In the genomic region with DNA sequence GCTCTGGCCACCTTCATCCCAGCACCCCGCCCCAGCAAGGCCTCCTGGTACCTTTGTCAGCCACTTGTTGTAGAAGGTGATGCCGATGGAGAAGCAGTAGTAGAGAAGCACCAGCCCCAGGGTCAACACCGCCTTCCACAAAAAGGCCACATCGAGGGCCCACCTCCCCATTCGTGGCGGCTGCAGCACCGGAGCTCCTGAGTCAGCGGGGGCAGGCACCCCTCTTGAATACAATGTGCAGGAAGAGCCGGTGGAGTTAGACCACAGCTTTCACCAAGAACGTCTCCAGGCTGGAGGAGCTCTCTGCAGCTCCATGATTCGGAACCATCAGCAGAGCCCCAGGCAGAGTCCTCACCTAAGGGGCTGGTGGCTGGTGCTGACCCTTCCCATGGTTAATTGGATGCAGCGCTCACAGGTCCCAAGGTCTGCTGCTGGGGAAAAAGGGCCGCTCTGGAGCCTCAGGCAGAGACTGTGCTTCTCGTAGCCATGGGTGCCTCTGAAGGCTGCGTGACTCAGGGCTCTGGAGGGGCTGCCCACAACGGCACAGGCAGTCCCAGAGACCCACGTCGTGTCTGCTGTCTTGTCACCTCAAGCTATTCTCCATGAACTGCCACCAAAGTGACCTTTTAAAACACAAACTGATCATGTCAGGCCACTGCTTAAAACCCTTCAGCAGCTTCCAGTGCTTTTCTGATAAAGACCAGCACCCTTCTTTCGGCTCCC, we compare ENCODE assay signal across 19 cellular contexts. TPM values are rescaled to one million over a fixed set of nuclear protein-coding genes. Genes with fewer than 3 reads are reported as not detected.
A peak's percentile ranks its signal among the peaks of the same experiment; 100 is the strongest.
DNase-seq lines count a peak whose midpoint lies in the region; ATAC-seq lines count a peak whose summit lies in the region.
"Had no signal": no experiment of that assay in that cellular context is flagged by ENCODE, and none has a peak within 500 bp of the region (broad histone marks: within the 10 kb centered on the region; RNA-seq: fewer than 3 reads in every experiment).

No MANE protein-coding gene starts in this region.

- H3K56ac ChIP-seq in mesendoderm (ENCODE audit: low read length), result no peak overlapping the region

- H3K23ac ChIP-seq in mesendoderm (ENCODE audit: low read length), result no peak overlapping the region

- H3K4me3 ChIP-seq in mesendoderm (ENCODE audit: low read length), result no peak overlapping the region
- H3K4me3 ChIP-seq: SJCRH30, suprapubic skin had no signal

- no peak overlapping the region for H2BK15ac ChIP-seq in mesendoderm (replicated peaks; ENCODE audit: low read depth)

- no peaks in the 10 kb centered on the region for H3K27me3 Mint-ChIP-seq in T-cell
- H3K27me3 Mint-ChIP-seq in stimulated activated naive B cell treated with anti-CD40 and anti-IgM and Interleukin-4, amounts not matched to agents 10 μg/mL and 1 μg/mL and 100 μg/mL, for 72 hours, result no peaks in the 10 kb centered on the region
- H3K27me3 Mint-ChIP-seq: central memory CD8-positive, alpha-beta T cell had no signal

- no peak overlapping the region for H2BK5ac ChIP-seq in mesendoderm (ENCODE audit: low read length)

- DNase-seq in Right ventricle myocardium superior (no peak), Right ventricle myocardium inferior (ENCODE audit: missing footprints) (no peak), T-cell (no peak), left ventricle myocardium superior (no peak), mesendoderm (no peak), hippocampal formation (lab: John Stamatoyannopoulos, UW) (no peak), NCI-H1417 (lab: John Stamatoyannopoulos, UW) (no peak)
- no peak for DNase-seq in stimulated activated naive B cell treated with anti-CD40 and anti-IgM and Interleukin-4, amounts not matched to agents 10 μg/mL and 1 μg/mL and 100 μg/mL, for 72 hours
- DNase-seq: activated CD8-positive, alpha-beta memory T cell treated with anti-CD3 and anti-CD28 coated beads, Interleukin-2, amount 50 U/mL, for 48 hours; Calu3; GOT3; NCI-H1105 treated with DMSO at 0.1 percent for 48 hours; NCI-H345; SJCRH30 had no signal

- no peak overlapping the region for H3K4ac ChIP-seq in mesendoderm (ENCODE audit: low read depth, low read length)

- POLR2A ChIA-PET in T-cell (lab: Charles Lee), result no interaction called here

- peak overlapping the region; percentile 62 to 85 for H3K27ac Mint-ChIP-seq in T-cell
- H3K27ac Mint-ChIP-seq in stimulated activated naive B cell treated with anti-CD40 and anti-IgM and Interleukin-4, amounts not matched to agents 10 μg/mL and 1 μg/mL and 100 μg/mL, for 72 hours, result peak overlapping the region; percentile 81

- H2AK5ac ChIP-seq in mesendoderm (ENCODE audit: low read length), result no peak overlapping the region

- peaks cover 74 to 85% (median 82%) of the 10 kb centered on the region in 3 donors for H3K4me1 Mint-ChIP-seq in T-cell
- H3K4me1 Mint-ChIP-seq in stimulated activated naive B cell treated with anti-CD40 and anti-IgM and Interleukin-4, amounts not matched to agents 10 μg/mL and 1 μg/mL and 100 μg/mL, for 72 hours, result peaks cover 60 to 77% of the 10 kb centered on the region in 2 donors

- H3K4me2 ChIP-seq in mesendoderm (ENCODE audit: low read length), result no peak overlapping the region

- no peaks in the 10 kb centered on the region for H3K36me3 ChIP-seq in mesendoderm (ENCODE audit: control insufficient read depth, insufficient read depth, low read length)
- H3K36me3 ChIP-seq: SJCRH30 had no signal

- peak overlapping the region in 1 of 3 donors; percentile 6 for H3K4me3 Mint-ChIP-seq in T-cell
- peak overlapping the region; percentile 76 to 79 for H3K4me3 Mint-ChIP-seq in stimulated activated naive B cell treated with anti-CD40 and anti-IgM and Interleukin-4, amounts not matched to agents 10 μg/mL and 1 μg/mL and 100 μg/mL, for 72 hours
- H3K4me3 Mint-ChIP-seq: central memory CD8-positive, alpha-beta T cell; T-helper 2 cell treated with Interferon-gamma antibody and Interleukin-4, amounts not matched to agents 5 μg/mL and 100 μg/mL, for 36 hours had no signal

- H3K9me3 Mint-ChIP-seq in T-cell, result no peaks in the 10 kb centered on the region
- no peaks in the 10 kb centered on the region for H3K9me3 Mint-ChIP-seq in stimulated activated naive B cell treated with anti-CD40 and anti-IgM and Interleukin-4, amounts not matched to agents 10 μg/mL and 1 μg/mL and 100 μg/mL, for 72 hours
- H3K9me3 Mint-ChIP-seq: central memory CD8-positive, alpha-beta T cell; T-helper 2 cell treated with Interferon-gamma antibody and Interleukin-4, amounts not matched to agents 5 μg/mL and 100 μg/mL, for 36 hours had no signal

- H3K79me1 ChIP-seq in mesendoderm (ENCODE audit: low read length), result peaks cover 20% of the 10 kb centered on the region

- H3K27ac ChIP-seq in mesendoderm (ENCODE audit: low read depth, low read length), result no peak overlapping the region
- H3K27ac ChIP-seq: SJCRH30, suprapubic skin had no signal

- no peak overlapping the region for H3K9ac ChIP-seq in mesendoderm (ENCODE audit: low read length)

- ATAC-seq in Right ventricle myocardium superior (ENCODE audit: poor library complexity) (peak; percentile 25), Right ventricle myocardium inferior (no peak), T-cell (replicated peaks in 1 of 4) (no peak), left ventricle myocardium superior (peak; percentile 34)
- ATAC-seq in stimulated activated naive B cell treated with anti-CD40 and anti-IgM and Interleukin-4, amounts not matched to agents 10 μg/mL and 1 μg/mL and 100 μg/mL, for 72 hours (replicated peaks), result peak; percentile 38 to 47

- H3K36me3 Mint-ChIP-seq in T-cell, result peaks cover 18% of the 10 kb centered on the region
- peaks cover 60 to 70% of the 10 kb centered on the region in 2 donors for H3K36me3 Mint-ChIP-seq in stimulated activated naive B cell treated with anti-CD40 and anti-IgM and Interleukin-4, amounts not matched to agents 10 μg/mL and 1 μg/mL and 100 μg/mL, for 72 hours

- H3K79me2 ChIP-seq in mesendoderm (ENCODE audit: control insufficient read depth, insufficient read depth, low read length), result peaks cover 11% of the 10 kb centered on the region

- H4K8ac ChIP-seq in mesendoderm (ENCODE audit: low read depth, low read length), result no peak overlapping the region

- H3K4me1 ChIP-seq in mesendoderm (ENCODE audit: control insufficient read depth, low read depth, low read length), result peaks cover 2% of the 10 kb centered on the region

- no peak overlapping the region for H4K5ac ChIP-seq in mesendoderm (ENCODE audit: low read length)

- CTCF ChIA-PET in T-cell (lab: Charles Lee), result interaction anchor here (0.5 to 1.3 kb wide), 2 partner anchors 44 to 966 kb away, joined by 4 read pairs; no protein-coding TSS in a partner anchor

- no peak overlapping the region for H3K18ac ChIP-seq in mesendoderm (ENCODE audit: low read length)

- H2BK120ac ChIP-seq in mesendoderm (ENCODE audit: low read depth, low read length), result no peak overlapping the region

- WGBS in mesendoderm (ENCODE audit: extremely low coverage, insufficient coverage, low lambda C conversion rate), result no CpG with 5 or more reads among the region's 19 CpGs

- H3K27me3 ChIP-seq in mesendoderm (ENCODE audit: insufficient read depth, low read length, poor library complexity), result no peaks in the 10 kb centered on the region
- H3K27me3 ChIP-seq: SJCRH30, suprapubic skin had no signal

- intact Hi-C loops in Right ventricle myocardium superior (cut with DNase I) (no loop called here), Right ventricle myocardium inferior (cut with DNase I) (no loop called here), left ventricle myocardium superior (cut with micrococcal nuclease) (no loop called here)

RNA-seq across cellular contexts. Expression of gene ELMO2, which starts 47.9 kb away (rescaled TPM):
- total RNA-seq in Right ventricle myocardium superior (33.9 TPM), Right ventricle myocardium inferior (38.7 TPM), T-cell (10 to 100 TPM; 48.8 to 86.6 (median 54.2) TPM), left ventricle myocardium superior (37.1 TPM)
- polyA plus RNA-seq in mesendoderm (2013, experiment 1 of 2), result 15.8 TPM
- 14.4 TPM for polyA plus RNA-seq in mesendoderm (2013, experiment 2 of 2)

RNA-seq across cellular contexts. Expression of gene CDH22, which starts 50.2 kb away (rescaled TPM):
- total RNA-seq in Right ventricle myocardium superior (5.5 TPM), Right ventricle myocardium inferior (5.2 TPM), T-cell (not detected), left ventricle myocardium superior (2.3 TPM)
- polyA plus RNA-seq in mesendoderm (2013, experiment 1 of 2), result 0.08 TPM
- polyA plus RNA-seq in mesendoderm (2013, experiment 2 of 2), result 0.01 TPM
- total RNA-seq: Calu3, G401, liver had no signal

Comparison
In these comparisons a context has a peak if more than half of its experiments do, and no peak if none do; other contexts are left out.
1. ATAC-seq: peak in Right ventricle myocardium superior (single experiment), left ventricle myocardium superior (single experiment) and stimulated activated naive B cell treated with anti-CD40 and anti-IgM and Interleukin-4, amounts not matched to agents 10 μg/mL and 1 μg/mL and 100 μg/mL, for 72 hours (2 of 2); none in Right ventricle myocardium inferior (single experiment) and T-cell (0 of 4).